Comparison of ENCODE assay signal across 2 cellular contexts in genomic region chr19:49921871-49922755, GRCh38.
TF ChIP-seq lines count a peak whose summit lies in the region.

No MANE protein-coding gene starts in this region.

TF ChIP-seq in HEK293, 187 proteins besides CTCF, POLR2A, EP300 and RAD21:
- TF ChIP-seq ZIC2 (tag by site-specific recombination; IDR thresholded peaks at IDR 0.05) (peak; percentile 14; the same call in 1 of the 2 replicates), ZBTB48 (tag by site-specific recombination; IDR thresholded peaks at IDR 0.05) (no peak), ZNF600 (tag by site-specific recombination; IDR thresholded peaks at IDR 0.05) (peak; percentile 93), ZNF114 (tag by site-specific recombination; IDR thresholded peaks at IDR 0.05) (no peak), YY2 (tag by site-specific recombination; IDR thresholded peaks at IDR 0.05) (no peak), ZFP37 (tag by site-specific recombination; IDR thresholded peaks at IDR 0.05) (no peak), GLIS2 (tag by site-specific recombination; IDR thresholded peaks at IDR 0.05) (0 out of 2 replicates have a peak, but pooled peaks have one; percentile 1), ZFP69B (tag by site-specific recombination; IDR thresholded peaks at IDR 0.05) (no peak), ZNF423 (tag by site-specific recombination; IDR thresholded peaks at IDR 0.05) (no peak), IKZF3 (tag by site-specific recombination; IDR thresholded peaks at IDR 0.05) (0 out of 2 replicates have a peak, but pooled peaks have one; percentile 25), GLIS1 (tag by site-specific recombination; IDR thresholded peaks at IDR 0.05) (peak; percentile 69), ZNF366 (tag by site-specific recombination; conservative IDR thresholded peaks at IDR 0.05) (no peak), ZBTB26 (tag by site-specific recombination; optimal IDR thresholded peaks at IDR 0.05) (no peak), ZNF785 (tag by site-specific recombination; IDR thresholded peaks at IDR 0.05) (no peak), ZNF701 (tag by site-specific recombination; IDR thresholded peaks at IDR 0.05) (no peak)

TF ChIP-seq in HepG2, 621 proteins besides CTCF, POLR2A, EP300 and RAD21:
- TF ChIP-seq TCF7 (IDR thresholded peaks at IDR 0.05; ENCODE audit: low read depth) (no peak), AGO2 (optimal IDR thresholded peaks at IDR 0.05; ENCODE audit: low read depth, low read length) (peak; percentile 53), MTA1 (CRISPR knock-in tag; IDR thresholded peaks at IDR 0.05; ENCODE audit: borderline replicate concordance) (no peak), SCMH1 (CRISPR knock-in tag; IDR thresholded peaks at IDR 0.05; ENCODE audit: borderline replicate concordance) (no peak), ZGPAT (CRISPR knock-in tag; IDR thresholded peaks at IDR 0.05) (no peak)
